ENCODE assay signal across 11 cellular contexts in the genomic region with DNA sequence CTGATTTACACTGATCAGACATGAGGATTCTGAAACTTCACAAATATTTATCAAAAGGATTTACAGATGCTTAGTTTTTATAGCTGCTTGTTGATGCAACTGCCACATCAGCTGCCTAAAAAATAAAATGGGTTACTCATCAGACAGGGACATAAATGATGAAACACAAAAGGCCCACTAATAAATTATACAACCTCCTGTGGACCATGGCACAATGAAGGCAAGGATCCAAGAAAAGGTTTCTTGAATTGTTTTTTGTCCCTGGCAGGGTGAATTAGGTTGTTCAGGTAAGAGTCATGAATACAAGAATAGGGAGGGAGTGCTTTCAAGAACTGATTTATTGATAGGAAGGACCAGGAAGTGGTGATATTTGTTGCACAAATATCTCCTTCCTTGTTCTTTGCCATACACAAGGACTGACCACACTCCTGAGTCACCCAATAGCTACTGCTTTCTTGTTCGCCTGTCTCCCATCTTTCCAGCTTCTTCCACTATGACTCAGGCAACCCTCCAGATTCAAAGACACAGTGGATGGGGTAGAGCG.
A peak's percentile ranks its signal among the peaks of the same experiment; 100 is the strongest.
DNase-seq lines count a peak whose midpoint lies in the region; ATAC-seq and TF ChIP-seq lines count a peak whose summit lies in the region.
"Had no signal": no experiment of that assay in that cellular context is flagged by ENCODE, and none has a peak within 500 bp of the region (broad histone marks: within the 10 kb centered on the region; RNA-seq: fewer than 3 reads in every experiment).

No MANE protein-coding gene starts in this region.

- H3K4me3 Mint-ChIP-seq in chondrocyte (ENCODE audit: unreplicated experiment): no peak overlapping the region
- no peak overlapping the region for H3K4me3 Mint-ChIP-seq in natural killer cell treated with Interleukin-12 subunit alpha and Interleukin-12 subunit beta and Interleukin-15 and Interleukin-18, amount 100 ng/mL, for 72 hours

- no peaks in the 10 kb centered on the region for H3K27me3 ChIP-seq in RWPE2 (ENCODE audit: insufficient read depth, poor library complexity, severe bottlenecking)

- H3K4me3 ChIP-seq in RWPE2 (ENCODE audit: severe bottlenecking): no peak overlapping the region

- no peak for TF ChIP-seq CTCF in RWPE2 (IDR thresholded peaks at IDR 0.05; ENCODE audit: poor library complexity, severe bottlenecking)
- TF ChIP-seq CTCF in chondrocyte (IDR thresholded peaks at IDR 0.05): no peak

- DNase-seq in HS-27A (ENCODE audit: low read depth) (peak; percentile 52), RWPE2 (ENCODE audit: low spot score) (peak; percentile 74), fibroblast of peridontal ligament (ENCODE audit: extremely low read depth) (peak; percentile 81), stromal cell of bone marrow (ENCODE audit: low read depth) (peak; percentile 87), cerebellar cortex (ENCODE audit: low spot score) (no peak), chondrocyte (ENCODE audit: low spot score) (no peak)
- no peak for DNase-seq in natural killer cell treated with Interleukin-12 subunit alpha and Interleukin-12 subunit beta and Interleukin-15 and Interleukin-18, amount 100 ng/mL, for 72 hours (ENCODE audit: low spot score)
- DNase-seq: activated CD8-positive, alpha-beta memory T cell treated with anti-CD3 and anti-CD28 coated beads, Interleukin-2, amount 50 U/mL, for 48 hours; NCI-H1436; T-helper 1 cell had no signal

- peak overlapping the region; percentile 79 for H3K27ac ChIP-seq in RWPE2 (ENCODE audit: poor library complexity, severe bottlenecking)

- no peaks in the 10 kb centered on the region for H3K9me3 ChIP-seq in RWPE2 (ENCODE audit: severe bottlenecking)

- no peaks in the 10 kb centered on the region for H3K36me3 Mint-ChIP-seq in chondrocyte (ENCODE audit: low read depth)
- no peaks in the 10 kb centered on the region for H3K36me3 Mint-ChIP-seq in natural killer cell treated with Interleukin-12 subunit alpha and Interleukin-12 subunit beta and Interleukin-15 and Interleukin-18, amount 100 ng/mL, for 72 hours

- no peaks in the 10 kb centered on the region for H3K27me3 Mint-ChIP-seq in chondrocyte (ENCODE audit: low read depth)
- H3K27me3 Mint-ChIP-seq in natural killer cell treated with Interleukin-12 subunit alpha and Interleukin-12 subunit beta and Interleukin-15 and Interleukin-18, amount 100 ng/mL, for 72 hours: no peaks in the 10 kb centered on the region
- H3K27me3 Mint-ChIP-seq: progenitor cell of endocrine pancreas had no signal

- ATAC-seq in RWPE2 (ENCODE audit: low read depth): peak; percentile 98
- no peak for ATAC-seq in natural killer cell treated with Interleukin-12 subunit alpha and Interleukin-12 subunit beta and Interleukin-15 and Interleukin-18, amount 100 ng/mL, for 72 hours

- peaks cover 24% of the 10 kb centered on the region for H3K4me1 ChIP-seq in RWPE2 (ENCODE audit: insufficient read depth, poor library complexity, severe bottlenecking)

- peaks cover 6% of the 10 kb centered on the region for H3K9me3 Mint-ChIP-seq in chondrocyte (ENCODE audit: low read depth)
- no peaks in the 10 kb centered on the region for H3K9me3 Mint-ChIP-seq in natural killer cell treated with Interleukin-12 subunit alpha and Interleukin-12 subunit beta and Interleukin-15 and Interleukin-18, amount 100 ng/mL, for 72 hours

- H3K4me1 Mint-ChIP-seq in chondrocyte (ENCODE audit: low read depth): peaks cover 40% of the 10 kb centered on the region
- H3K4me1 Mint-ChIP-seq in natural killer cell treated with Interleukin-12 subunit alpha and Interleukin-12 subunit beta and Interleukin-15 and Interleukin-18, amount 100 ng/mL, for 72 hours (ENCODE audit: low read depth in 2 of 2): no peaks in the 10 kb centered on the region

- no peaks in the 10 kb centered on the region for H3K36me3 ChIP-seq in RWPE2 (ENCODE audit: low read depth)

- no peak overlapping the region for H3K27ac Mint-ChIP-seq in chondrocyte (ENCODE audit: unreplicated experiment)
- no peak overlapping the region for H3K27ac Mint-ChIP-seq in natural killer cell treated with Interleukin-12 subunit alpha and Interleukin-12 subunit beta and Interleukin-15 and Interleukin-18, amount 100 ng/mL, for 72 hours
- H3K27ac Mint-ChIP-seq: progenitor cell of endocrine pancreas had no signal

Comparison
In these comparisons a context has a peak if more than half of its experiments do, and no peak if none do; other contexts are left out.
1. DNase-seq: peak in HS-27A (single experiment), RWPE2 (single experiment), fibroblast of peridontal ligament (single experiment) and stromal cell of bone marrow (single experiment); none in cerebellar cortex (single experiment), chondrocyte (single experiment) and natural killer cell treated with Interleukin-12 subunit alpha and Interleukin-12 subunit beta and Interleukin-15 and Interleukin-18, amount 100 ng/mL, for 72 hours (single experiment).